8 cellular contexts compared by ENCODE assay signal in genomic region chr16:57091990-57092785, GRCh38. TPM values are rescaled to one million over a fixed set of nuclear protein-coding genes. Genes with fewer than 3 reads are reported as not detected.
DNase-seq lines count a peak whose midpoint lies in the region; ATAC-seq and TF ChIP-seq lines count a peak whose summit lies in the region.

CPNE2 (plus strand) TSS chr16:57092583; CDS start chr16:57110743, 18,160 bp downstream.

- H3K4me1 Mint-ChIP-seq in activated T-cell treated with anti-CD3 and anti-CD28 coated beads, Interleukin-2, amount 50 U/mL, for 72 hours (ENCODE audit: low read depth): peaks cover 10% of the 10 kb centered on the region

- H2AFZ ChIP-seq in fibroblast of lung (ENCODE audit: low read length): peak within 1 kb of the TSS; percentile 82

- H3K4me3 Mint-ChIP-seq in activated T-cell treated with anti-CD3 and anti-CD28 coated beads, Interleukin-2, amount 50 U/mL, for 72 hours: peak within 1 kb of the TSS; percentile 62 to 82

- H3K79me2 ChIP-seq in fibroblast of lung (ENCODE audit: control insufficient read depth, insufficient read depth, low read length): peaks cover 2% of the 10 kb centered on the region

- intact Hi-C loops in testis (cut with DNase I; ENCODE audit: low total_unique reads): loop anchor here (5.0 to 10.0 kb wide), 2 partner anchors 75 to 203 kb away; no protein-coding TSS in a partner anchor

- H3K4me2 ChIP-seq in fibroblast of lung (ENCODE audit: extremely low read depth, insufficient read depth, low read length): peak within 1 kb of the TSS; percentile 96

- H3K27me3 ChIP-seq in fibroblast of lung (ENCODE audit: control insufficient read depth, insufficient read depth, low read length): no peaks in the 10 kb centered on the region
- H3K27me3 ChIP-seq in mucosa of stomach (ENCODE audit: control insufficient read depth, insufficient read depth, low read length): peaks cover 24% of the 10 kb centered on the region
- no peaks in the 10 kb centered on the region for H3K27me3 ChIP-seq in testis

- peak; percentile 25 for DNase-seq in COR-L47 (lab: John Stamatoyannopoulos, UW)
- peak; percentile 39 for DNase-seq in NCI-H1092 treated with DMSO at 0.1 percent for 48 hours (lab: John Stamatoyannopoulos, UW)
- peak; percentile 47 to 53 for DNase-seq in activated T-cell treated with anti-CD3 and anti-CD28 coated beads, Interleukin-2, amount 50 U/mL, for 72 hours
- DNase-seq in fibroblast of lung (ENCODE audit: low read depth in 2 of 2): peak; percentile 30 to 62
- DNase-seq in testis: peak; percentile 48
- no peak for DNase-seq in SIG-M5 (lab: John Stamatoyannopoulos, UW)

- no peaks in the 10 kb centered on the region for H3K36me3 ChIP-seq in fibroblast of lung (ENCODE audit: control insufficient read depth, insufficient read depth, low read length)
- no peaks in the 10 kb centered on the region for H3K36me3 ChIP-seq in mucosa of stomach (ENCODE audit: control insufficient read depth, insufficient read depth, low read length)
- no peaks in the 10 kb centered on the region for H3K36me3 ChIP-seq in testis (ENCODE audit: low read depth, missing control alignments)

- peaks cover 8% of the 10 kb centered on the region for H3K4me1 ChIP-seq in fibroblast of lung (ENCODE audit: control insufficient read depth, extremely low read depth, insufficient read depth, low read length)
- peaks cover 19% of the 10 kb centered on the region for H3K4me1 ChIP-seq in mucosa of stomach (ENCODE audit: control insufficient read depth, insufficient read depth, low read length)
- H3K4me1 ChIP-seq in testis: peaks cover 9% of the 10 kb centered on the region

- no peaks in the 10 kb centered on the region for H3K9me3 ChIP-seq in fibroblast of lung (ENCODE audit: control insufficient read depth, insufficient read depth, low read depth, low read length)
- H3K9me3 ChIP-seq in mucosa of stomach (ENCODE audit: control insufficient read depth, low read length): no peaks in the 10 kb centered on the region
- H3K9me3 ChIP-seq in testis: no peaks in the 10 kb centered on the region

- H3K27ac ChIP-seq in fibroblast of lung (ENCODE audit: insufficient read depth, low read length): peak within 1 kb of the TSS; percentile 27
- H3K27ac ChIP-seq in testis: peak within 1 kb of the TSS; percentile 64 to 74

- H3K9ac ChIP-seq in fibroblast of lung (ENCODE audit: insufficient read depth, low read length) (peak within 1 kb of the TSS; percentile 68), mucosa of stomach (ENCODE audit: low read length) (peak within 1 kb of the TSS; percentile 65)

- H4K20me1 ChIP-seq in fibroblast of lung (ENCODE audit: control insufficient read depth, extremely low read depth, insufficient read depth, low read length): no peaks in the 10 kb centered on the region

- TF ChIP-seq CTCF in fibroblast of lung (conservative IDR thresholded peaks at IDR 0.05 in 1 of 2, IDR thresholded peaks at IDR 0.05 in 1 of 2; ENCODE audit: low read depth in 1 of 2, low read length in 2 of 2) (no peak), testis (IDR thresholded peaks at IDR 0.05) (no peak)

- ATAC-seq in GM21360 (IDR thresholded peaks at IDR 0.05; ENCODE audit: unreplicated experiment): peak; percentile 43
- ATAC-seq in activated T-cell treated with anti-CD3 and anti-CD28 coated beads, Interleukin-2, amount 50 U/mL, for 72 hours (replicated peaks in 1 of 2): peak; percentile 62 to 71

- WGBS in testis, 2 donors: 1 to 3% methylated on average over 5 to 49 of the region's 99 CpGs

- no peak within 1 kb of the TSS for H3K27ac Mint-ChIP-seq in activated T-cell treated with anti-CD3 and anti-CD28 coated beads, Interleukin-2, amount 50 U/mL, for 72 hours

- H3K9me3 Mint-ChIP-seq in activated T-cell treated with anti-CD3 and anti-CD28 coated beads, Interleukin-2, amount 50 U/mL, for 72 hours: no peaks in the 10 kb centered on the region

- H3K36me3 Mint-ChIP-seq in activated T-cell treated with anti-CD3 and anti-CD28 coated beads, Interleukin-2, amount 50 U/mL, for 72 hours (ENCODE audit: insufficient read depth in 2 of 2): no peaks in the 10 kb centered on the region

- peaks cover 17% of the 10 kb centered on the region for H3K27me3 Mint-ChIP-seq in activated T-cell treated with anti-CD3 and anti-CD28 coated beads, Interleukin-2, amount 50 U/mL, for 72 hours (ENCODE audit: low read depth)

- TF ChIP-seq POLR2A in testis (IDR thresholded peaks at IDR 0.05): no peak

- H3K4me3 ChIP-seq in fibroblast of lung (replicated peaks in 1 of 4; ENCODE audit: control extremely low read depth in 1 of 4, insufficient read depth in 1 of 4, low read depth in 3 of 4, low read length in 4 of 4) (peak within 1 kb of the TSS; percentile 49 to 68 (median 61)), mucosa of stomach (ENCODE audit: low read length) (peak within 1 kb of the TSS; percentile 12), testis (peak within 1 kb of the TSS; percentile 66 to 75)

RNA-seq across cellular contexts. Expression of gene CPNE2, which starts in this region (rescaled TPM):
- 10 to 100 TPM in 1 of 2 donors, 1 to 10 TPM in 1; 9.4 to 15.1 TPM for total RNA-seq in activated T-cell treated with anti-CD3 and anti-CD28 coated beads, Interleukin-2, amount 50 U/mL, for 72 hours
- total RNA-seq in fibroblast of lung: 14.6 and 20.5 TPM in 2 replicates
- polyA plus RNA-seq in fibroblast of lung: 39.6 and 42.0 TPM in 2 replicates
- 36.1 and 37.6 TPM in 2 replicates for polyA plus RNA-seq in fibroblast of lung (2012)
- 55.2 and 78.1 TPM in 2 replicates for polyA minus RNA-seq in fibroblast of lung (ENCODE audit: low replicate concordance)
- total RNA-seq in testis: 10 to 100 TPM; 18.3 to 25.2 TPM
- 51.8 TPM for polyA plus RNA-seq in testis (ENCODE audit: insufficient read depth, low read depth, low replicate concordance)

Comparison
In these comparisons a context has a peak if more than half of its experiments do, and no peak if none do; other contexts are left out.
1. H3K4me3 ChIP-seq: peak in every context shown above with its lines; median percentile 70 in testis; 61 in fibroblast of lung; 12 in mucosa of stomach.